ENCODE assay signal across 10 cellular contexts in the genomic region with DNA sequence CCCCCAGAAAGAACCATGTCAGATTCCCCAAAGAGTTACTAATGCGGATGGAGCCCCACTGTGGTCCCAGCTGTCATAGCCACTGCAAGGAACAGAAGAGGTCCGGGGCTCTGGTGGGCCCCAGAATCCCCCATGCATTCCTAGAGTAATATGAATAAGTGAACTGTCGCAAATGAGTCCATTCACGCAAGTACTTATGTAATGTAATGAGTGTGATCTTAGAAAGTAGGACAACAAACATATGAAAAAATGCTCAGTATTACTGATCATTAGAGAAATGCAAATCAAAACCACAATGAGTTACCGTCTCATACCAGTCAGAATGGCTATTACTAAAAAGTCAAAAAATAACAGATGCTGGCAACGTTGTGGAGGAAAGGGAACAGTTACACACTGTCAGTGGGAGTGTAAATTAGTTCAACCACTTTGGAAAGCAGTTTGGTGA.
A peak's percentile ranks its signal among the peaks of the same experiment; 100 is the strongest.
DNase-seq lines count a peak whose midpoint lies in the region; ATAC-seq and TF ChIP-seq lines count a peak whose summit lies in the region.
"Had no signal": no experiment of that assay in that cellular context is flagged by ENCODE, and none has a peak within 500 bp of the region (broad histone marks: within the 10 kb centered on the region; RNA-seq: fewer than 3 reads in every experiment).

No MANE protein-coding gene starts in this region.

- H3K4me3 ChIP-seq in osteoblast (ENCODE audit: insufficient read depth, low read length): no peak overlapping the region
- no peak overlapping the region for H3K4me3 ChIP-seq in H7 (ENCODE audit: insufficient read depth, low read depth, low read length)
- H3K4me3 ChIP-seq: pancreas had no signal

- CTCF ChIA-PET in activated CD4-positive, alpha-beta memory T cell treated with anti-CD3 and anti-CD28 coated beads for 36 hours (lab: Charles Lee): interaction anchor here (0.6 to 1.7 kb wide), 9 partner anchors 14 to 141 kb away, joined by 3 to 7 read pairs (median 4); no protein-coding TSS in a partner anchor
- CTCF ChIA-PET in activated CD4-positive, alpha-beta memory T cell treated with anti-CD3 and anti-CD28 coated beads, Interleukin-2, amount 10 ng/mL, durations not matched to agents 7 days and 5 days (lab: Charles Lee): interaction anchor here (0.8 kb wide), 1 partner anchor 192 kb away, joined by 3 read pairs; no protein-coding TSS in a partner anchor

- H3K27ac Mint-ChIP-seq in activated CD4-positive, alpha-beta memory T cell treated with anti-CD3 and anti-CD28 coated beads for 36 hours: peak overlapping the region; percentile 82
- H3K27ac Mint-ChIP-seq in activated CD4-positive, alpha-beta memory T cell treated with anti-CD3 and anti-CD28 coated beads, Interleukin-2, amount 10 ng/mL, durations not matched to agents 7 days and 5 days: no peak overlapping the region
- H3K27ac Mint-ChIP-seq in memory B cell: peak overlapping the region; percentile 11
- H3K27ac Mint-ChIP-seq: activated naive CD8-positive, alpha-beta T cell had no signal

- POLR2A ChIA-PET in activated CD4-positive, alpha-beta memory T cell treated with anti-CD3 and anti-CD28 coated beads for 36 hours (lab: Charles Lee): interaction anchor here (0.8 to 2.0 kb wide), 6 partner anchors 15 to 140 kb away, joined by 3 to 7 read pairs (median 6); no protein-coding TSS in a partner anchor
- POLR2A ChIA-PET in activated CD4-positive, alpha-beta memory T cell treated with anti-CD3 and anti-CD28 coated beads, Interleukin-2, amount 10 ng/mL, durations not matched to agents 7 days and 5 days (lab: Charles Lee): no interaction called here

- DNase-seq in activated CD4-positive, alpha-beta memory T cell treated with anti-CD3 and anti-CD28 coated beads for 36 hours: peak; percentile 72
- DNase-seq in activated CD4-positive, alpha-beta memory T cell treated with anti-CD3 and anti-CD28 coated beads, Interleukin-2, amount 10 ng/mL, durations not matched to agents 7 days and 5 days: no peak
- no peak for DNase-seq in memory B cell (ENCODE audit: low spot score in 2 of 2)
- DNase-seq in UCSD-AML1 (lab: John Stamatoyannopoulos, UW; ENCODE audit: unreplicated experiment): no peak
- no peak for DNase-seq in osteoblast (ENCODE audit: insufficient read length, low spot score, missing footprints)
- no peak for DNase-seq in H7
- DNase-seq: pancreas had no signal

- no peaks in the 10 kb centered on the region for H3K9me3 ChIP-seq in osteoblast (ENCODE audit: low read depth, low read length)
- H3K9me3 ChIP-seq: pancreas had no signal

- no peaks in the 10 kb centered on the region for H4K20me1 ChIP-seq in osteoblast (ENCODE audit: insufficient read depth, low read length)

- H3K36me3 Mint-ChIP-seq in activated CD4-positive, alpha-beta memory T cell treated with anti-CD3 and anti-CD28 coated beads for 36 hours: no peaks in the 10 kb centered on the region
- H3K36me3 Mint-ChIP-seq in activated CD4-positive, alpha-beta memory T cell treated with anti-CD3 and anti-CD28 coated beads, Interleukin-2, amount 10 ng/mL, durations not matched to agents 7 days and 5 days (ENCODE audit: low read depth): peaks cover 10% of the 10 kb centered on the region
- H3K36me3 Mint-ChIP-seq in memory B cell: no peaks in the 10 kb centered on the region
- H3K36me3 Mint-ChIP-seq: activated naive CD8-positive, alpha-beta T cell had no signal

- no peak overlapping the region for H3K4me3 Mint-ChIP-seq in activated CD4-positive, alpha-beta memory T cell treated with anti-CD3 and anti-CD28 coated beads for 36 hours
- no peak overlapping the region for H3K4me3 Mint-ChIP-seq in activated CD4-positive, alpha-beta memory T cell treated with anti-CD3 and anti-CD28 coated beads, Interleukin-2, amount 10 ng/mL, durations not matched to agents 7 days and 5 days
- no peak overlapping the region for H3K4me3 Mint-ChIP-seq in memory B cell
- H3K4me3 Mint-ChIP-seq: activated naive CD8-positive, alpha-beta T cell had no signal

- intact Hi-C loops in activated CD4-positive, alpha-beta memory T cell treated with anti-CD3 and anti-CD28 coated beads for 36 hours (cut with micrococcal nuclease): loop anchor here (1.0 to 5.0 kb wide), 9 partner anchors 14 to 233 kb away; no protein-coding TSS in a partner anchor

- H3K9me3 Mint-ChIP-seq in activated CD4-positive, alpha-beta memory T cell treated with anti-CD3 and anti-CD28 coated beads for 36 hours: no peaks in the 10 kb centered on the region
- no peaks in the 10 kb centered on the region for H3K9me3 Mint-ChIP-seq in activated CD4-positive, alpha-beta memory T cell treated with anti-CD3 and anti-CD28 coated beads, Interleukin-2, amount 10 ng/mL, durations not matched to agents 7 days and 5 days
- no peaks in the 10 kb centered on the region for H3K9me3 Mint-ChIP-seq in memory B cell

- no peaks in the 10 kb centered on the region for H3K27me3 Mint-ChIP-seq in activated CD4-positive, alpha-beta memory T cell treated with anti-CD3 and anti-CD28 coated beads for 36 hours
- H3K27me3 Mint-ChIP-seq in activated CD4-positive, alpha-beta memory T cell treated with anti-CD3 and anti-CD28 coated beads, Interleukin-2, amount 10 ng/mL, durations not matched to agents 7 days and 5 days: no peaks in the 10 kb centered on the region
- H3K27me3 Mint-ChIP-seq in memory B cell: no peaks in the 10 kb centered on the region
- H3K27me3 Mint-ChIP-seq: activated naive CD8-positive, alpha-beta T cell had no signal

- ATAC-seq in GM21381 (IDR thresholded peaks at IDR 0.05; ENCODE audit: unreplicated experiment): peak; percentile 65
- ATAC-seq in HG03095 (IDR thresholded peaks at IDR 0.05; ENCODE audit: unreplicated experiment): peak; percentile 64
- peak; percentile 6 for ATAC-seq in memory B cell (ENCODE audit: low read depth)
- ATAC-seq: pancreas had no signal

- H3K27me3 ChIP-seq in osteoblast (ENCODE audit: insufficient read depth, low read length): no peaks in the 10 kb centered on the region
- no peaks in the 10 kb centered on the region for H3K27me3 ChIP-seq in H7 (ENCODE audit: control insufficient read depth, insufficient read depth, low read length)
- H3K27me3 ChIP-seq: pancreas had no signal

- H3K27ac ChIP-seq in osteoblast (ENCODE audit: low read depth, low read length): no peak overlapping the region
- H3K27ac ChIP-seq: pancreas had no signal

- H3K4me1 Mint-ChIP-seq in activated CD4-positive, alpha-beta memory T cell treated with anti-CD3 and anti-CD28 coated beads for 36 hours (ENCODE audit: low read depth): peaks cover 29% of the 10 kb centered on the region
- peaks cover 22% of the 10 kb centered on the region for H3K4me1 Mint-ChIP-seq in activated CD4-positive, alpha-beta memory T cell treated with anti-CD3 and anti-CD28 coated beads, Interleukin-2, amount 10 ng/mL, durations not matched to agents 7 days and 5 days
- H3K4me1 Mint-ChIP-seq in memory B cell: peaks cover 7% of the 10 kb centered on the region

- TF ChIP-seq CTCF in osteoblast (IDR thresholded peaks at IDR 0.05; ENCODE audit: extremely low read depth, low read depth, low read length): no peak

- H2AFZ ChIP-seq in osteoblast (ENCODE audit: low read length): no peak overlapping the region

- H3K4me1 ChIP-seq in osteoblast (ENCODE audit: insufficient read depth, low read length): peaks cover 23% of the 10 kb centered on the region
- H3K4me1 ChIP-seq: pancreas had no signal

- H3K4me2 ChIP-seq in osteoblast (ENCODE audit: insufficient read depth, low read length): no peak overlapping the region

- H3K36me3 ChIP-seq in osteoblast (ENCODE audit: insufficient read depth, low read length): no peaks in the 10 kb centered on the region
- no peaks in the 10 kb centered on the region for H3K36me3 ChIP-seq in H7 (replicated peaks; ENCODE audit: control insufficient read depth, insufficient read depth, low read length)
- H3K36me3 ChIP-seq: pancreas had no signal

- H3K79me2 ChIP-seq in osteoblast (ENCODE audit: insufficient read depth, low read length): no peaks in the 10 kb centered on the region

Comparison
In these comparisons a context has a peak if more than half of its experiments do, and no peak if none do; other contexts are left out.
1. ATAC-seq: peak in every context shown above with its lines; median percentile 65 in GM21381; 64 in HG03095; 6 in memory B cell.